In the genomic region with DNA sequence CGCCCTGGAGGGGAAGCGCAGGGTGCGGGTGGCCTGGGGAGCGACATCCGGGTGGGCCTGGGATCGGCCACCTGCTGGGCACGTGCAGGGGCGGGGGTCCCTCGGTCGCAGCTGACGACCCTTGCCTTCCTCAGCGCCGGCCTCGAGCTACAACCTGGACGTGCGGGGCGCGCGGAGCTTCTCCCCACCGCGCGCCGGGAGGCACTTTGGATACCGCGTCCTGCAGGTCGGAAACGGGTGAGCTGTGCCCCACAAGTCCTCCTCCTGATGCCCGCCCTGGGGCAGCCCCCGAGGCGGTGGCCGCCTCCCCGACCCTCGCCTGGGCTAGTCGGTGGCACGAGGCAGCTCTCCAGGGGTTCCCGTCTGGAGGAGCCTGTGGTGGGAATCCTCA, we compare ENCODE assay signal across 14 cellular contexts. TPM values are rescaled to one million over a fixed set of nuclear protein-coding genes. Genes with fewer than 3 reads are reported as not detected.
A peak's percentile ranks its signal among the peaks of the same experiment; 100 is the strongest.
DNase-seq lines count a peak whose midpoint lies in the region; FAIRE-seq and TF ChIP-seq lines count a peak whose summit lies in the region.
"Had no signal": no experiment of that assay in that cellular context is flagged by ENCODE, and none has a peak within 500 bp of the region (broad histone marks: within the 10 kb centered on the region; RNA-seq: fewer than 3 reads in every experiment).

No MANE protein-coding gene starts in this region.

- CTCF ChIA-PET in activated CD4-positive, alpha-beta memory T cell treated with anti-CD3 and anti-CD28 coated beads for 36 hours (lab: Charles Lee) = interaction anchor here (0.8 to 3.4 kb wide), 14 partner anchors 16 to 185 kb away, joined by 3 to 63 read pairs (median 5); partner anchors contain the start of genes DCTPP1, SEPHS2, ZNF747 and ZNF785

- peak overlapping the region; percentile 98 for H3K4me3 Mint-ChIP-seq in activated CD4-positive, alpha-beta memory T cell treated with anti-CD3 and anti-CD28 coated beads for 36 hours

- no peaks in the 10 kb centered on the region for H3K27me3 ChIP-seq in thymus (ENCODE audit: control insufficient read depth, insufficient read depth)

- H3K27ac ChIP-seq in kidney (ENCODE audit: low read depth in 2 of 2, low read length in 2 of 2) = no peak overlapping the region
- peak overlapping the region; percentile 95 for H3K27ac ChIP-seq in thymus (ENCODE audit: low read depth)
- H3K27ac ChIP-seq: body of pancreas, KMS-11 had no signal

- TF ChIP-seq CTCF in kidney (IDR thresholded peaks at IDR 0.05; ENCODE audit: borderline replicate concordance, extremely low read depth, insufficient read depth) = no peak

- H3K36me3 ChIP-seq in kidney (ENCODE audit: control insufficient read depth in 1 of 2, insufficient read depth in 2 of 2, low read length in 2 of 2) (no peaks in the 10 kb centered on the region), thymus (ENCODE audit: control insufficient read depth, insufficient read depth) (peaks cover 14% of the 10 kb centered on the region)

- H3K4me3 ChIP-seq in kidney (ENCODE audit: low read length in 2 of 2) = no peak overlapping the region
- H3K4me3 ChIP-seq in thymus (ENCODE audit: low read length) = peak overlapping the region; percentile 66
- H3K4me3 ChIP-seq: body of pancreas had no signal

- intact Hi-C loops in activated CD4-positive, alpha-beta memory T cell treated with anti-CD3 and anti-CD28 coated beads for 36 hours (cut with micrococcal nuclease) = loop anchor here (5.0 kb wide), 3 partner anchors 78 to 862 kb away; no protein-coding TSS in a partner anchor
- intact Hi-C loops in kidney (cut with DNase I) = no loop called here

- no peaks in the 10 kb centered on the region for H3K9me3 ChIP-seq in kidney (ENCODE audit: control insufficient read depth in 1 of 2, low read length in 2 of 2)
- no peaks in the 10 kb centered on the region for H3K9me3 ChIP-seq in thymus (ENCODE audit: control insufficient read depth)
- H3K9me3 ChIP-seq: body of pancreas, heart left ventricle, left lung had no signal

- POLR2A ChIA-PET in activated CD4-positive, alpha-beta memory T cell treated with anti-CD3 and anti-CD28 coated beads for 36 hours (lab: Charles Lee) = interaction anchor here (0.9 to 7.4 kb wide), 12 partner anchors 9 to 97 kb away, joined by 3 to 132 read pairs (median 10); partner anchors contain the start of genes DCTPP1, SEPHS2, ZNF688 and ZNF747

- no peaks in the 10 kb centered on the region for H3K4me1 ChIP-seq in kidney (ENCODE audit: control insufficient read depth in 1 of 2, insufficient read depth in 1 of 2, low read depth in 1 of 2, low read length in 2 of 2)
- H3K4me1 ChIP-seq in thymus (ENCODE audit: control insufficient read depth, insufficient read depth, low read length) = peaks cover 30% of the 10 kb centered on the region
- H3K4me1 ChIP-seq: body of pancreas had no signal

- peaks cover 50% of the 10 kb centered on the region for H3K36me3 Mint-ChIP-seq in activated CD4-positive, alpha-beta memory T cell treated with anti-CD3 and anti-CD28 coated beads for 36 hours

- 87% methylated on average over 36 of the region's 36 CpGs for WGBS in thymus

- peaks cover 59% of the 10 kb centered on the region for H3K4me1 Mint-ChIP-seq in activated CD4-positive, alpha-beta memory T cell treated with anti-CD3 and anti-CD28 coated beads for 36 hours (ENCODE audit: low read depth)

- peak; percentile 20 for DNase-seq in activated naive CD4-positive, alpha-beta T cell treated with Interleukin-2 at 50 U/mL for 16 hours
- no peak for DNase-seq in activated naive CD4-positive, alpha-beta T cell (lab: John Stamatoyannopoulos, UW)
- DNase-seq in activated CD4-positive, alpha-beta memory T cell treated with anti-CD3 and anti-CD28 coated beads for 36 hours = peak; percentile 30
- DNase-seq in kidney (peak; percentile 68), dedifferentiated amniotic fluid mesenchymal stem cell (ENCODE audit: extremely low spot score) (no peak), GDM1 (lab: John Stamatoyannopoulos, UW) (no peak), NCI-H2171 treated with DMSO at 0.1 percent for 48 hours (lab: John Stamatoyannopoulos, UW) (no peak)
- DNase-seq: NCI-H2081, occipital lobe had no signal

- H3K27me3 Mint-ChIP-seq in activated CD4-positive, alpha-beta memory T cell treated with anti-CD3 and anti-CD28 coated beads for 36 hours = no peaks in the 10 kb centered on the region

- H3K27ac Mint-ChIP-seq in activated CD4-positive, alpha-beta memory T cell treated with anti-CD3 and anti-CD28 coated beads for 36 hours = peak overlapping the region; percentile 97

- no peak for FAIRE-seq in kidney (lab: Jason Lieb, UNC)

- no peaks in the 10 kb centered on the region for H3K9me3 Mint-ChIP-seq in activated CD4-positive, alpha-beta memory T cell treated with anti-CD3 and anti-CD28 coated beads for 36 hours

- H3K9ac ChIP-seq in kidney (ENCODE audit: low read length in 2 of 2) = no peak overlapping the region
- H3K9ac ChIP-seq: KMS-11 had no signal

RNA-seq across cellular contexts. Expression of gene ITGAL, which starts 1.5 kb away (rescaled TPM):
- 100 to 1,000 TPM; 218 to 226 TPM for total RNA-seq in activated CD4-positive, alpha-beta memory T cell treated with anti-CD3 and anti-CD28 coated beads for 36 hours
- total RNA-seq in kidney = 19.6 TPM
- polyA plus RNA-seq in kidney (ENCODE audit: insufficient read depth, low read depth, low replicate concordance) = 0.56 TPM
- polyA plus RNA-seq in thymus = 51.3 TPM

RNA-seq across cellular contexts. Expression of gene SEPHS2, which starts 28.4 kb away (rescaled TPM):
- 10 to 100 TPM; 61.4 to 61.7 TPM for total RNA-seq in activated CD4-positive, alpha-beta memory T cell treated with anti-CD3 and anti-CD28 coated beads for 36 hours
- 82.3 TPM for total RNA-seq in kidney
- polyA plus RNA-seq in kidney (ENCODE audit: insufficient read depth, low read depth, low replicate concordance) (137 TPM), thymus (63.9 TPM)

RNA-seq across cellular contexts. Expression of gene DCTPP1, which starts 44.2 kb away (rescaled TPM):
- 10 to 100 TPM; 87.5 to 96.6 TPM for total RNA-seq in activated CD4-positive, alpha-beta memory T cell treated with anti-CD3 and anti-CD28 coated beads for 36 hours
- total RNA-seq in kidney = 39.1 TPM
- polyA plus RNA-seq in kidney (ENCODE audit: insufficient read depth, low read depth, low replicate concordance) = 64.7 TPM
- 20.6 TPM for polyA plus RNA-seq in thymus

RNA-seq across cellular contexts. Expression of gene ZNF768, which starts 52.3 kb away (rescaled TPM):
- 10 to 100 TPM; 14.2 to 14.3 TPM for total RNA-seq in activated CD4-positive, alpha-beta memory T cell treated with anti-CD3 and anti-CD28 coated beads for 36 hours
- 36.2 TPM for total RNA-seq in kidney
- 46.9 TPM for polyA plus RNA-seq in kidney (ENCODE audit: insufficient read depth, low read depth, low replicate concordance)
- 20.4 TPM for polyA plus RNA-seq in thymus

Comparison
In these comparisons a context has a peak if more than half of its experiments do, and no peak if none do; other contexts are left out.
1. DNase-seq: peak in activated naive CD4-positive, alpha-beta T cell treated with Interleukin-2 at 50 U/mL for 16 hours (single experiment), activated CD4-positive, alpha-beta memory T cell treated with anti-CD3 and anti-CD28 coated beads for 36 hours (single experiment) and kidney (single experiment); none in activated naive CD4-positive, alpha-beta T cell (0 of 4), dedifferentiated amniotic fluid mesenchymal stem cell (single experiment), GDM1 (single experiment) and NCI-H2171 treated with DMSO at 0.1 percent for 48 hours (single experiment).
2. RNA of gene ITGAL, which starts 1.5 kb away (total RNA-seq): 218 to 226 TPM in activated CD4-positive, alpha-beta memory T cell treated with anti-CD3 and anti-CD28 coated beads for 36 hours; 19.6 TPM in kidney (single experiment); every median in the first group is over 10 times any median in the second.